ENCODE assay signal across 11 cellular contexts in genomic region chr9:129938291-129938979, GRCh38.
A peak's percentile ranks its signal among the peaks of the same experiment; 100 is the strongest.
DNase-seq lines count a peak whose midpoint lies in the region; ATAC-seq, FAIRE-seq and TF ChIP-seq lines count a peak whose summit lies in the region.
"Had no signal": no experiment of that assay in that cellular context is flagged by ENCODE, and none has a peak within 500 bp of the region (broad histone marks: within the 10 kb centered on the region; RNA-seq: fewer than 3 reads in every experiment).

No MANE protein-coding gene starts in this region.

- no peak overlapping the region for H3K23ac ChIP-seq in H1 (ENCODE audit: insufficient read length)

- H4K91ac ChIP-seq in H1 (replicated peaks; ENCODE audit: insufficient read length, low read length): no peak overlapping the region

- H3K4me3 ChIP-seq in CD8-positive, alpha-beta memory T cell (ENCODE audit: low read length): no peak overlapping the region
- H3K4me3 ChIP-seq in PC-3 (ENCODE audit: low read length) (no peak overlapping the region), H1 (ENCODE audit: extremely low read depth in 1 of 4, insufficient read depth in 2 of 4, low read depth in 3 of 4, low read length in 4 of 4) (peak overlapping the region in 2 of 4 experiments; percentile 0 to 5; a peak in 1 of 8 replicates), ovary (no peak overlapping the region), testis (no peak overlapping the region)
- H3K4me3 ChIP-seq: neural progenitor cell had no signal

- H3K27ac ChIP-seq in CD8-positive, alpha-beta memory T cell (ENCODE audit: low read depth, low read length): no peak overlapping the region
- no peak overlapping the region for H3K27ac ChIP-seq in PC-3 (ENCODE audit: low read length)
- 0 out of 2 replicates have a peak overlapping the region, but pooled peaks have one; percentile 11 for H3K27ac ChIP-seq in H1 (ENCODE audit: low read depth, low read length)
- peak overlapping the region in 1 of 2 donors; percentile 5 for H3K27ac ChIP-seq in ovary
- H3K27ac ChIP-seq in testis: peak overlapping the region in 1 of 2 donors; percentile 6
- H3K27ac ChIP-seq: neural progenitor cell had no signal

- WGBS in H1 (ENCODE audit: extremely low coverage in 1 of 2, insufficient coverage in 1 of 2, insufficient read length in 1 of 2, insufficient replicate concordance in 2 of 2, low coverage in 1 of 2, low lambda C conversion rate in 2 of 2, missing lambda C conversion rate in 1 of 2), 2 experiments: 60% methylated on average over 2 of the region's 2 CpGs; no CpG with 5 or more reads in 1 of the 2 experiments
- 18 to 26% (median 26%) methylated on average over 2 of the region's 2 CpGs for WGBS in ovary, 3 donors
- WGBS in testis, 2 donors: 58 to 61% methylated on average over 2 of the region's 2 CpGs

- no peak for TF ChIP-seq EP300 in H1 (IDR thresholded peaks at IDR 0.05; ENCODE audit: borderline replicate concordance in 1 of 2, low read depth in 2 of 2, low read length in 2 of 2)
- no peak for TF ChIP-seq EP300 in ovary (IDR thresholded peaks at IDR 0.05)

- H4K8ac ChIP-seq in H1 (ENCODE audit: extremely low read depth, insufficient read depth, low read length): no peak overlapping the region

- H3K23me2 ChIP-seq in H1 (ENCODE audit: low read depth, low read length): no peaks in the 10 kb centered on the region

- TF ChIP-seq CTCF in PC-3 (conservative IDR thresholded peaks at IDR 0.05; ENCODE audit: low read depth, low read length) (no peak), H1 (IDR thresholded peaks at IDR 0.05; ENCODE audit: control extremely low read depth in 1 of 3, insufficient read depth in 1 of 3, low read depth in 1 of 3, low read length in 3 of 3) (no peak), ovary (IDR thresholded peaks at IDR 0.05) (no peak), testis (IDR thresholded peaks at IDR 0.05) (no peak)

- POLR2A ChIA-PET in CD8-positive, alpha-beta memory T cell (lab: Charles Lee): interaction anchor here (0.6 to 1.0 kb wide), 4 partner anchors 26 to 112 kb away, joined by 3 read pairs; no protein-coding TSS in a partner anchor
- POLR2A ChIA-PET in PC-3 (lab: Charles Lee; ENCODE audit: unreplicated experiment): interaction anchor here (0.6 kb wide), 1 partner anchor 98 kb away, joined by 3 read pairs; no protein-coding TSS in a partner anchor
- POLR2A ChIA-PET in H1 (lab: Charles Lee; ENCODE audit: partially characterized antibody): interaction anchor here (1.5 kb wide), 1 partner anchor 12 kb away, joined by 4 read pairs; no protein-coding TSS in a partner anchor

- intact Hi-C loops in PC-3 (cut with micrococcal nuclease) (no loop called here), ovary (cut with DNase I) (no loop called here), testis (cut with DNase I; ENCODE audit: low total_unique reads) (no loop called here)

- CTCF ChIA-PET in CD8-positive, alpha-beta memory T cell (lab: Charles Lee): interaction anchor here (0.8 to 1.7 kb wide), 6 partner anchors 10 to 81 kb away, joined by 3 to 6 read pairs (median 3); no protein-coding TSS in a partner anchor
- CTCF ChIA-PET in PC-3 (lab: Charles Lee): no interaction called here
- CTCF ChIA-PET in H1 (lab: Charles Lee; ENCODE audit: partially characterized antibody): interaction anchor here (0.6 to 1.4 kb wide), 4 partner anchors 14 to 210 kb away, joined by 3 to 5 read pairs (median 4); no protein-coding TSS in a partner anchor

- H2AK5ac ChIP-seq in H1 (ENCODE audit: low read depth, low read length): no peak overlapping the region

- no TSS peak for BruUV-seq in PC-3 (replicated peaks; lab: Mats Ljungman, UMichigan)

- H2BK12ac ChIP-seq in H1 (ENCODE audit: low read depth, low read length): no peak overlapping the region

- peak overlapping the region in 5 of 7 donors; percentile 41 to 78 (median 50) for H3K4me3 Mint-ChIP-seq in CD8-positive, alpha-beta memory T cell
- H3K4me3 Mint-ChIP-seq: neural progenitor cell had no signal

- H2BK20ac ChIP-seq in H1 (ENCODE audit: low read length): no peak overlapping the region

- H3K14ac ChIP-seq in H1 (ENCODE audit: insufficient read length): no peak overlapping the region

- peaks cover 40 to 74% (median 70%) of the 10 kb centered on the region in 3 donors for H3K4me1 Mint-ChIP-seq in CD8-positive, alpha-beta memory T cell

- H3K4me1 ChIP-seq in CD8-positive, alpha-beta memory T cell (ENCODE audit: insufficient read depth, low read length): peaks cover 56% of the 10 kb centered on the region
- H3K4me1 ChIP-seq in PC-3 (ENCODE audit: insufficient read depth, low read length) (no peaks in the 10 kb centered on the region), H1 (replicated peaks in 1 of 4; ENCODE audit: control insufficient read depth in 3 of 4, insufficient read depth in 4 of 4, low read length in 3 of 4) (no peaks in the 10 kb centered on the region; a peak in 3 of 7 replicates), ovary (ENCODE audit: insufficient read depth) (peaks cover 10% of the 10 kb centered on the region), testis (peaks cover 22% of the 10 kb centered on the region)

- no peak overlapping the region for H2BK120ac ChIP-seq in H1 (replicated peaks; ENCODE audit: low read depth, low read length)

- H3K27ac Mint-ChIP-seq in CD8-positive, alpha-beta memory T cell: peak overlapping the region; percentile 61 to 96 (median 86)
- H3K27ac Mint-ChIP-seq: neural progenitor cell had no signal

- FAIRE-seq in H1 (lab: Jason Lieb, UNC): no peak
- FAIRE-seq: GM18507, RCC 7860 had no signal

- H3K36me3 ChIP-seq in CD8-positive, alpha-beta memory T cell (ENCODE audit: insufficient read depth, low read length): no peaks in the 10 kb centered on the region
- H3K36me3 ChIP-seq in PC-3 (ENCODE audit: low read depth, low read length) (peaks cover 10% of the 10 kb centered on the region), H1 (ENCODE audit: control insufficient read depth in 2 of 4, insufficient read depth in 4 of 4, low read length in 3 of 4) (peaks cover 0 to 2% (median 0%) of the 10 kb centered on the region in 4 experiments; a peak in 1 of 8 replicates), ovary (no peaks in the 10 kb centered on the region), testis (ENCODE audit: low read depth, missing control alignments) (no peaks in the 10 kb centered on the region)
- H3K36me3 ChIP-seq: neural progenitor cell had no signal

- H3K79me1 ChIP-seq in H1 (ENCODE audit: low read depth, low read length): no peaks in the 10 kb centered on the region

- no peaks in the 10 kb centered on the region for H3K27me3 ChIP-seq in CD8-positive, alpha-beta memory T cell (ENCODE audit: insufficient read depth, low read length, poor library complexity, severe bottlenecking)
- H3K27me3 ChIP-seq in PC-3 (ENCODE audit: low read length) (no peaks in the 10 kb centered on the region), H1 (replicated peaks in 1 of 4; ENCODE audit: control insufficient read depth in 3 of 4, extremely low read depth in 1 of 4, insufficient read depth in 3 of 4, low read length in 3 of 4) (no peaks in the 10 kb centered on the region), ovary (no peaks in the 10 kb centered on the region), testis (no peaks in the 10 kb centered on the region)
- H3K27me3 ChIP-seq: neural progenitor cell had no signal

- H3K4me2 ChIP-seq in PC-3 (ENCODE audit: low read length): no peak overlapping the region
- no peak overlapping the region; a peak in 1 of 4 replicates for H3K4me2 ChIP-seq in H1 (ENCODE audit: insufficient read depth in 1 of 2, low read depth in 2 of 2, low read length in 2 of 2)
- H3K4me2 ChIP-seq: neural progenitor cell had no signal

- H3K9me3 Mint-ChIP-seq in CD8-positive, alpha-beta memory T cell: peaks cover 0 to 3% (median 2%) of the 10 kb centered on the region in 5 donors

- H3F3A ChIP-seq in PC-3 (ENCODE audit: low read length, unreplicated experiment): no peaks in the 10 kb centered on the region

- no peak overlapping the region for H2BK15ac ChIP-seq in H1 (ENCODE audit: low read length)

- H2BK5ac ChIP-seq in H1 (ENCODE audit: low read depth, low read length): no peak overlapping the region; the same call in 1 of the 2 replicates

- H2AFZ ChIP-seq in PC-3 (ENCODE audit: low read length) (no peak overlapping the region), H1 (ENCODE audit: low read length) (no peak overlapping the region)
- H2AFZ ChIP-seq: neural progenitor cell had no signal

- H3K79me2 ChIP-seq in PC-3 (ENCODE audit: low read length) (no peaks in the 10 kb centered on the region), H1 (ENCODE audit: control insufficient read depth in 1 of 2, insufficient read depth in 2 of 2, low read length in 2 of 2) (no peaks in the 10 kb centered on the region)

- H3K18ac ChIP-seq in H1 (ENCODE audit: extremely low read depth, low read length): peak overlapping the region; percentile 68; the same call in 1 of the 2 replicates

- no peak for DNase-seq in CD8-positive, alpha-beta memory T cell
- DNase-seq in PC-3 (peak; percentile 4), H1 (ENCODE audit: low read depth in 1 of 2, low spot score in 2 of 2) (no peak), pons (ENCODE audit: low spot score) (peak; percentile 81), ovary (no peak), SW480 (ENCODE audit: low spot score) (no peak), testis (no peak)

- H3K9me3 ChIP-seq in CD8-positive, alpha-beta memory T cell (ENCODE audit: low read length): no peaks in the 10 kb centered on the region
- no peaks in the 10 kb centered on the region for H3K9me3 ChIP-seq in PC-3 (ENCODE audit: low read length)
- H3K9me3 ChIP-seq in H1 (ENCODE audit: insufficient read depth in 2 of 2, low read depth in 1 of 2, low read length in 1 of 2): peaks cover 4 to 7% of the 10 kb centered on the region in 2 experiments; a peak in 2 of 4 replicates
- no peaks in the 10 kb centered on the region for H3K9me3 ChIP-seq in ovary
- H3K9me3 ChIP-seq in testis: no peaks in the 10 kb centered on the region

- H3K9me2 ChIP-seq in PC-3 (replicated peaks; ENCODE audit: low read length): no peaks in the 10 kb centered on the region

- H4K20me1 ChIP-seq in PC-3 (ENCODE audit: low read length) (no peaks in the 10 kb centered on the region), H1 (replicated peaks in 1 of 2; ENCODE audit: control insufficient read depth in 1 of 2, insufficient read depth in 2 of 2, low read length in 2 of 2) (no peaks in the 10 kb centered on the region)

- no peaks in the 10 kb centered on the region for H3K27me3 Mint-ChIP-seq in CD8-positive, alpha-beta memory T cell

- no peak overlapping the region for H3K56ac ChIP-seq in H1 (replicated peaks; ENCODE audit: insufficient read length, low read depth, low read length)

- TF ChIP-seq POLR2A in H1 (IDR thresholded peaks at IDR 0.05; ENCODE audit: control extremely low read depth in 1 of 2, low read depth in 2 of 2, low read length in 2 of 2): no peak
- TF ChIP-seq POLR2A in ovary (IDR thresholded peaks at IDR 0.05): no peak
- no peak for TF ChIP-seq POLR2A in testis (IDR thresholded peaks at IDR 0.05)

- H3K9ac ChIP-seq in PC-3 (ENCODE audit: low read length) (no peak overlapping the region), H1 (replicated peaks in 1 of 4; ENCODE audit: extremely low read depth in 1 of 4, low read depth in 3 of 4, low read length in 3 of 4) (no peak overlapping the region)
- H3K9ac ChIP-seq: neural progenitor cell had no signal

- peaks cover 10 to 59% (median 13%) of the 10 kb centered on the region in 3 donors for H3K36me3 Mint-ChIP-seq in CD8-positive, alpha-beta memory T cell

- ATAC-seq in PC-3: no peak
- no peak for ATAC-seq in GM18907 (IDR thresholded peaks at IDR 0.05; ENCODE audit: unreplicated experiment)

- H3K4ac ChIP-seq in H1 (replicated peaks; ENCODE audit: insufficient read length, low read depth, low read length): no peak overlapping the region

- peak overlapping the region; percentile 83 for H4K5ac ChIP-seq in H1 (ENCODE audit: insufficient read length, low read depth, low read length)

- TF ChIP-seq RAD21 in H1 (IDR thresholded peaks at IDR 0.05 in 1 of 2, conservative IDR thresholded peaks at IDR 0.05 in 1 of 2; ENCODE audit: low read depth in 2 of 2, low read length in 2 of 2): no peak

Comparison
In these comparisons a context has a peak if more than half of its experiments do, and no peak if none do; other contexts are left out.
1. DNase-seq: peak in PC-3 (single experiment) and pons (single experiment); none in CD8-positive, alpha-beta memory T cell (0 of 5), H1 (0 of 2), ovary (0 of 5), SW480 (single experiment) and testis (single experiment).